In genomic region chr11:125871391-125872137, GRCh38 we compare ENCODE assay signal across 8 cellular contexts. TPM values are rescaled to one million over a fixed set of nuclear protein-coding genes. Genes with fewer than 3 reads are reported as not detected.
DNase-seq lines count a peak whose midpoint lies in the region; ATAC-seq and TF ChIP-seq lines count a peak whose summit lies in the region.

No MANE protein-coding gene starts in this region.

- H3K4me1 Mint-ChIP-seq in type B pancreatic cell (ENCODE audit: unreplicated experiment), result peaks cover 6% of the 10 kb centered on the region

- H3K4me3 ChIP-seq in HFF-Myc (replicated peaks; ENCODE audit: low read depth, low read length) (no peak overlapping the region), gastroesophageal sphincter (no peak overlapping the region)

- no peak overlapping the region for H3K27ac ChIP-seq in C4-2B
- H3K27ac ChIP-seq in gastroesophageal sphincter, result no peak overlapping the region

- H3K9me3 Mint-ChIP-seq in type B pancreatic cell, result peaks cover 5% of the 10 kb centered on the region

- no peak overlapping the region for H3K4me3 Mint-ChIP-seq in type B pancreatic cell

- H3K27me3 Mint-ChIP-seq in type B pancreatic cell, result peaks cover 7% of the 10 kb centered on the region

- H3K9me3 ChIP-seq in gastroesophageal sphincter, result no peaks in the 10 kb centered on the region

- ATAC-seq in gastroesophageal sphincter, result no peak
- no peak for ATAC-seq in GM21381 (IDR thresholded peaks at IDR 0.05; ENCODE audit: unreplicated experiment)
- ATAC-seq in HG03571 (IDR thresholded peaks at IDR 0.05; ENCODE audit: unreplicated experiment), result no peak
- no peak for ATAC-seq in GM21390 (IDR thresholded peaks at IDR 0.05; ENCODE audit: unreplicated experiment)

- 62 to 72% methylated on average over 7 to 9 of the region's 10 CpGs for WGBS in gastroesophageal sphincter (ENCODE audit: low coverage in 1 of 2), 2 donors

- no peaks in the 10 kb centered on the region for H3K36me3 ChIP-seq in gastroesophageal sphincter

- no peak for TF ChIP-seq EP300 in gastroesophageal sphincter (IDR thresholded peaks at IDR 0.05)

- H3K4me1 ChIP-seq in gastroesophageal sphincter, result peaks cover 0 to 5% (median 0%) of the 10 kb centered on the region in 3 donors

- no peaks in the 10 kb centered on the region for H3K27me3 ChIP-seq in gastroesophageal sphincter

- no peak for TF ChIP-seq POLR2A in gastroesophageal sphincter (IDR thresholded peaks at IDR 0.05)

- TF ChIP-seq CTCF in C4-2B (conservative IDR thresholded peaks at IDR 0.05) (peak; percentile 68), HFF-Myc (IDR thresholded peaks at IDR 0.05; ENCODE audit: low read depth, low read length, missing control alignments) (peak; percentile 75), gastroesophageal sphincter (IDR thresholded peaks at IDR 0.05) (peak in 3 of 4 experiments; percentile 9 to 45 (median 16)), type B pancreatic cell (conservative IDR thresholded peaks at IDR 0.05) (peak; percentile 78)

- H3K36me3 Mint-ChIP-seq in type B pancreatic cell, result no peaks in the 10 kb centered on the region

- H3K27ac Mint-ChIP-seq in type B pancreatic cell, result no peak overlapping the region

- DNase-seq in HFF-Myc (ENCODE audit: extremely low read depth, low read depth) (no peak), UCSD-AML1 (lab: John Stamatoyannopoulos, UW; ENCODE audit: unreplicated experiment) (peak; percentile 42), type B pancreatic cell (ENCODE audit: extremely low spot score, unreplicated experiment) (no peak)

RNA-seq across cellular contexts. Expression of gene HYLS1, which starts 15.9 kb away (rescaled TPM):
- total RNA-seq in gastroesophageal sphincter, result 1 to 10 TPM; 4.2 to 9.8 (median 6.4) TPM
- total RNA-seq in type B pancreatic cell (ENCODE audit: low replicate concordance), result 4.3 and 6.5 TPM in 2 replicates

RNA-seq across cellular contexts. Expression of gene PUS3, which starts 31.4 kb away (rescaled TPM):
- total RNA-seq in gastroesophageal sphincter (10 to 100 TPM in 1 of 4 donors, 1 to 10 TPM in 3; 7.8 to 15.9 (median 9.1) TPM), type B pancreatic cell (ENCODE audit: low replicate concordance) (11.9 and 13.5 TPM in 2 replicates)

RNA-seq across cellular contexts. Expression of gene DDX25, which starts 32.7 kb away (rescaled TPM):
- under 1 TPM in 1 of 4 donors, not detected in 3; 0.08 TPM for total RNA-seq in gastroesophageal sphincter
- total RNA-seq in type B pancreatic cell (ENCODE audit: low replicate concordance), result 0.79 and 1.8 TPM in 2 replicates

RNA-seq across cellular contexts. Expression of gene PATE4, which starts 38.4 kb away (rescaled TPM):
- total RNA-seq in gastroesophageal sphincter (not detected), type B pancreatic cell (ENCODE audit: low replicate concordance) (not detected in 2 replicates)

Comparison
In these comparisons a context has a peak if more than half of its experiments do, and no peak if none do; other contexts are left out.
1. CTCF ChIP-seq: peak in every context shown above with its lines; median percentile 78 in type B pancreatic cell; 75 in HFF-Myc; 68 in C4-2B; 16 in gastroesophageal sphincter.